Comparison of ENCODE assay signal across 7 cellular contexts in genomic region chr2:44967056-44967455, GRCh38. TPM values are rescaled to one million over a fixed set of nuclear protein-coding genes. Genes with fewer than 3 reads are reported as not detected.
"Had no signal": no experiment of that assay in that cellular context is flagged by ENCODE, and none has a peak within 500 bp of the region (broad histone marks: within the 10 kb centered on the region; RNA-seq: fewer than 3 reads in every experiment).

No MANE protein-coding gene starts in this region.

- H3K9me3 ChIP-seq: HAP-1 had no signal

- H3K4me1 ChIP-seq: HAP-1 had no signal

- FAIRE-seq: HTR-8/SVneo had no signal

- H3K4me3 ChIP-seq: HAP-1 had no signal

- H3K36me3 ChIP-seq: HAP-1 had no signal

- DNase-seq: GOT3, H7, IMR-90, KBM-7 had no signal

- ATAC-seq: HCT116 had no signal

RNA-seq across cellular contexts. Expression of gene SIX3, which starts 25.6 kb away (rescaled TPM):
- polyA plus RNA-seq: IMR-90 had no signal

RNA-seq across cellular contexts. Expression of gene SIX2, which starts 42.2 kb away (rescaled TPM):
- polyA plus RNA-seq: IMR-90 had no signal
